10 cellular contexts compared by ENCODE assay signal in genomic region chr1:24923485-24924113, GRCh38. TPM values are rescaled to one million over a fixed set of nuclear protein-coding genes. Genes with fewer than 3 reads are reported as not detected.
DNase-seq lines count a peak whose midpoint lies in the region; ATAC-seq and TF ChIP-seq lines count a peak whose summit lies in the region.
"Had no signal": no experiment of that assay in that cellular context is flagged by ENCODE, and none has a peak within 500 bp of the region (broad histone marks: within the 10 kb centered on the region; RNA-seq: fewer than 3 reads in every experiment).

No MANE protein-coding gene starts in this region.

- intact Hi-C loops in activated T-helper 1 cell treated with anti-CD3 and anti-CD28 coated beads, Interleukin-12 subunit alpha, Interleukin-12 subunit beta, Interleukin-2, Interleukin-4 antibody, amounts not matched to agents 30 ng/mL and 10 ng/mL and 1 ng/mL, durations not matched to agents 14 hours and 24 hours and 36 hours (cut with micrococcal nuclease): loop anchor here (2.0 to 10.0 kb wide), 4 partner anchors 13 to 439 kb away; partner anchors contain the start of genes CLIC4 and SYF2

- TF ChIP-seq EP300 in tibial nerve (IDR thresholded peaks at IDR 0.05): no peak

- peaks cover 78% of the 10 kb centered on the region for H3K4me1 Mint-ChIP-seq in activated T-helper 1 cell treated with anti-CD3 and anti-CD28 coated beads, Interleukin-12 subunit alpha, Interleukin-12 subunit beta, Interleukin-2, Interleukin-4 antibody, amounts not matched to agents 30 ng/mL and 10 ng/mL and 1 ng/mL, durations not matched to agents 14 hours and 24 hours and 36 hours (ENCODE audit: low read depth)
- peaks cover 95% of the 10 kb centered on the region for H3K4me1 Mint-ChIP-seq in stimulated activated naive CD8-positive, alpha-beta T cell treated with anti-CD3 and anti-CD28 coated beads, Interleukin-15, amount 100 ng/mL, for 72 hours

- peak; percentile 32 for ATAC-seq in HG03095 (IDR thresholded peaks at IDR 0.05; ENCODE audit: unreplicated experiment)
- peak; percentile 10 for ATAC-seq in stimulated activated naive CD8-positive, alpha-beta T cell treated with anti-CD3 and anti-CD28 coated beads, Interleukin-15, amount 100 ng/mL, for 72 hours
- no peak for ATAC-seq in HG03520 (IDR thresholded peaks at IDR 0.05; ENCODE audit: unreplicated experiment)

- H3K36me3 ChIP-seq in tibial nerve: no peaks in the 10 kb centered on the region

- TF ChIP-seq POLR2A in tibial nerve (IDR thresholded peaks at IDR 0.05): no peak

- H3K9me3 Mint-ChIP-seq in activated T-helper 1 cell treated with anti-CD3 and anti-CD28 coated beads, Interleukin-12 subunit alpha, Interleukin-12 subunit beta, Interleukin-2, Interleukin-4 antibody, amounts not matched to agents 30 ng/mL and 10 ng/mL and 1 ng/mL, durations not matched to agents 14 hours and 24 hours and 36 hours: no peaks in the 10 kb centered on the region
- no peaks in the 10 kb centered on the region for H3K9me3 Mint-ChIP-seq in stimulated activated naive CD8-positive, alpha-beta T cell treated with anti-CD3 and anti-CD28 coated beads, Interleukin-15, amount 100 ng/mL, for 72 hours

- peaks cover 2% of the 10 kb centered on the region for H3K27me3 Mint-ChIP-seq in activated T-helper 1 cell treated with anti-CD3 and anti-CD28 coated beads, Interleukin-12 subunit alpha, Interleukin-12 subunit beta, Interleukin-2, Interleukin-4 antibody, amounts not matched to agents 30 ng/mL and 10 ng/mL and 1 ng/mL, durations not matched to agents 14 hours and 24 hours and 36 hours (ENCODE audit: insufficient read depth)
- H3K27me3 Mint-ChIP-seq in stimulated activated naive CD8-positive, alpha-beta T cell treated with anti-CD3 and anti-CD28 coated beads, Interleukin-15, amount 100 ng/mL, for 72 hours: no peaks in the 10 kb centered on the region

- WGBS in tibial nerve, 2 donors: 66 to 79% methylated on average over 15 of the region's 15 CpGs

- no peak overlapping the region for H3K4me3 ChIP-seq in tibial nerve

- H3K4me1 ChIP-seq in tibial nerve: peaks cover 0 to 24% (median 12%) of the 10 kb centered on the region in 4 donors

- no peak for TF ChIP-seq CTCF in tibial nerve (IDR thresholded peaks at IDR 0.05)

- peaks cover 75% of the 10 kb centered on the region for H3K36me3 Mint-ChIP-seq in activated T-helper 1 cell treated with anti-CD3 and anti-CD28 coated beads, Interleukin-12 subunit alpha, Interleukin-12 subunit beta, Interleukin-2, Interleukin-4 antibody, amounts not matched to agents 30 ng/mL and 10 ng/mL and 1 ng/mL, durations not matched to agents 14 hours and 24 hours and 36 hours (ENCODE audit: low read depth)

- no peaks in the 10 kb centered on the region for H3K9me3 ChIP-seq in tibial nerve

- H3K27ac ChIP-seq in tibial nerve: no peak overlapping the region

- H3K27me3 ChIP-seq in tibial nerve: peaks cover 0 to 57% of the 10 kb centered on the region in 2 donors

- peak overlapping the region; percentile 71 for H3K27ac Mint-ChIP-seq in activated T-helper 1 cell treated with anti-CD3 and anti-CD28 coated beads, Interleukin-12 subunit alpha, Interleukin-12 subunit beta, Interleukin-2, Interleukin-4 antibody, amounts not matched to agents 30 ng/mL and 10 ng/mL and 1 ng/mL, durations not matched to agents 14 hours and 24 hours and 36 hours
- H3K27ac Mint-ChIP-seq in stimulated activated naive CD8-positive, alpha-beta T cell treated with anti-CD3 and anti-CD28 coated beads, Interleukin-15, amount 100 ng/mL, for 72 hours: peak overlapping the region; percentile 81 to 93

- DNase-seq in stimulated activated naive CD4-positive, alpha-beta T cell treated with Interleukin-2 at 50 U/mL for 16 hours (lab: John Stamatoyannopoulos, UW): peak; percentile 44
- DNase-seq in stimulated activated naive CD4-positive, alpha-beta T cell (lab: John Stamatoyannopoulos, UW): no peak
- DNase-seq in activated T-helper 1 cell treated with anti-CD3 and anti-CD28 coated beads, Interleukin-12 subunit alpha, Interleukin-12 subunit beta, Interleukin-2, Interleukin-4 antibody, amounts not matched to agents 30 ng/mL and 10 ng/mL and 1 ng/mL, durations not matched to agents 14 hours and 24 hours and 36 hours (ENCODE audit: low spot score): no peak
- no peak for DNase-seq in stimulated activated naive CD8-positive, alpha-beta T cell treated with anti-CD3 and anti-CD28 coated beads, Interleukin-15, amount 100 ng/mL, for 72 hours
- DNase-seq in tibial nerve (ENCODE audit: low spot score in 2 of 2) (no peak), retina (no peak)
- DNase-seq: cerebellar nuclear complex had no signal

- H3K4me3 Mint-ChIP-seq in activated T-helper 1 cell treated with anti-CD3 and anti-CD28 coated beads, Interleukin-12 subunit alpha, Interleukin-12 subunit beta, Interleukin-2, Interleukin-4 antibody, amounts not matched to agents 30 ng/mL and 10 ng/mL and 1 ng/mL, durations not matched to agents 14 hours and 24 hours and 36 hours: peak overlapping the region; percentile 45
- peak overlapping the region; percentile 65 to 77 for H3K4me3 Mint-ChIP-seq in stimulated activated naive CD8-positive, alpha-beta T cell treated with anti-CD3 and anti-CD28 coated beads, Interleukin-15, amount 100 ng/mL, for 72 hours

RNA-seq across cellular contexts. Expression of gene RUNX3, which starts 6.5 kb away (rescaled TPM):
- 133 and 140 TPM in 2 replicates for total RNA-seq in activated T-helper 1 cell treated with anti-CD3 and anti-CD28 coated beads, Interleukin-12 subunit alpha, Interleukin-12 subunit beta, Interleukin-2, Interleukin-4 antibody, amounts not matched to agents 30 ng/mL and 10 ng/mL and 1 ng/mL, durations not matched to agents 14 hours and 24 hours and 36 hours
- 1 to 10 TPM in 3 of 4 donors, under 1 TPM in 1; 0.22 to 3.3 (median 1.2) TPM for total RNA-seq in tibial nerve
- total RNA-seq: MCF 10A had no signal

Comparison
In these comparisons a context has a peak if more than half of its experiments do, and no peak if none do; other contexts are left out.
1. RNA of gene RUNX3, which starts 6.5 kb away (total RNA-seq): 133 to 140 TPM in activated T-helper 1 cell treated with anti-CD3 and anti-CD28 coated beads, Interleukin-12 subunit alpha, Interleukin-12 subunit beta, Interleukin-2, Interleukin-4 antibody, amounts not matched to agents 30 ng/mL and 10 ng/mL and 1 ng/mL, durations not matched to agents 14 hours and 24 hours and 36 hours; 0.22 to 3.3 TPM in tibial nerve; every median in the first group is over 10 times any median in the second.